In the genomic region with DNA sequence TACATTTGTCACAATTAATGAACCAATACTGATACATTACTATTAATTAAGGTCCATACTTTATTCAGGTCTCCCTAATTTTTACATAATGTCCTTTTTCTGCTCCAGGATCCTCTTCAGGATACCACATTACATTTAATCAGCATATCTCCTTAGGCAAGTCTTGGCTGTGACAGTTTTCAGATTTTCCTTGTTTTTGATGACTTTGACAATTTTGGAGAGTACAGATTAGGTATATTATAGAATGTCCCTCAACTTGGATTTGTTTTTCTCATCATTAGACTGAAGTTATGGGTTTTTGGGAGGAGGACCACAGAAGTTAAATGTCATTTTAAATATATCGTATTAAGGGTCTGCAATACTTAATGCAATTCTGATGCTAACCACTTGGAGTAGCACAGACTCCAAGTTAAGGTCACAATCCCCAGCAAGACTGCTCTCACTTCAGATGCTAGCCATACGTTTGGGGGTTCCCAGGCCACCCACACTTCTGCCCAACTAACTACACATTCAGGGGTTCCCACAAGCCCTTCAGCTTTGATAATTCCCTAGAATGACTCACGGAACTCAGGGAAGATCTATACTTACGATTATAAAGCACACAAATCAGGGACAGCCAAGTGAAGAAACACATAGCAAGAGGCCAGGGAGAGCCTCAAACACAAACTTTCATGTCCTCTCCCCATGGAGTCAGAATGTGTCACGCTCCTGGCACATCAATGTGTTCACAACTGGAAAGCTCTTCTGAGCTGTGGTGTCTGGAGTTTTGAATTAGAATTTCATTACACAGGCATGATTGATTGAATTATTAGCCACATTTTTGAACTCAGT, we compare ENCODE assay signal across 9 cellular contexts. TPM values are rescaled to one million over a fixed set of nuclear protein-coding genes. Genes with fewer than 3 reads are reported as not detected.
DNase-seq lines count a peak whose midpoint lies in the region; ATAC-seq, FAIRE-seq and TF ChIP-seq lines count a peak whose summit lies in the region.
"Had no signal": no experiment of that assay in that cellular context is flagged by ENCODE, and none has a peak within 500 bp of the region (broad histone marks: within the 10 kb centered on the region; RNA-seq: fewer than 3 reads in every experiment).

No MANE protein-coding gene starts in this region.

- H3K56ac ChIP-seq in mesendoderm (ENCODE audit: low read length) = no peak overlapping the region

- no peak overlapping the region for H4K5ac ChIP-seq in mesendoderm (ENCODE audit: low read length)

- no peak overlapping the region for H2BK15ac ChIP-seq in mesendoderm (replicated peaks; ENCODE audit: low read depth)

- no peak for FAIRE-seq in GM19239 (lab: Jason Lieb, UNC)

- H3K27ac ChIP-seq in mesendoderm (ENCODE audit: low read depth, low read length) (no peak overlapping the region), gastrocnemius medialis (no peak overlapping the region)

- H3K36me3 ChIP-seq in mesendoderm (ENCODE audit: control insufficient read depth, insufficient read depth, low read length) = no peaks in the 10 kb centered on the region
- no peaks in the 10 kb centered on the region for H3K36me3 ChIP-seq in gastrocnemius medialis

- no peak overlapping the region for H3K4me2 ChIP-seq in mesendoderm (ENCODE audit: low read length)

- intact Hi-C loops in left colon (cut with DNase I, micrococcal nuclease) = no loop called here
- intact Hi-C loops in gastrocnemius medialis (cut with DNase I; ENCODE audit: low total_unique reads) = no loop called here

- no peak for TF ChIP-seq POLR2A in gastrocnemius medialis (IDR thresholded peaks at IDR 0.05)

- no peaks in the 10 kb centered on the region for H3K79me2 ChIP-seq in mesendoderm (ENCODE audit: control insufficient read depth, insufficient read depth, low read length)

- DNase-seq in GM12865 (ENCODE audit: low read depth) (peak; percentile 37), astrocyte of the cerebellum (ENCODE audit: low read depth) (no peak), mesendoderm (peak; percentile 27), left colon (no peak), gastrocnemius medialis (no peak), GM19239 (ENCODE audit: insufficient read length, low spot score) (no peak)

- H3K79me1 ChIP-seq in mesendoderm (ENCODE audit: low read length) = no peaks in the 10 kb centered on the region

- TF ChIP-seq CTCF in GM12865 (IDR thresholded peaks at IDR 0.05; ENCODE audit: insufficient read depth, low read depth, low read length, missing control alignments) (no peak), astrocyte of the cerebellum (IDR thresholded peaks at IDR 0.05; ENCODE audit: low read depth, low read length, missing control alignments) (peak; percentile 42), gastrocnemius medialis (IDR thresholded peaks at IDR 0.05 in 4 of 5, conservative IDR thresholded peaks at IDR 0.05 in 1 of 5) (no peak)

- H3K9ac ChIP-seq in mesendoderm (ENCODE audit: low read length) = no peak overlapping the region

- no peak overlapping the region for H3K4ac ChIP-seq in mesendoderm (ENCODE audit: low read depth, low read length)

- H3K9me3 ChIP-seq in gastrocnemius medialis = no peaks in the 10 kb centered on the region

- H3K27me3 ChIP-seq in mesendoderm (ENCODE audit: insufficient read depth, low read length, poor library complexity) = no peaks in the 10 kb centered on the region
- no peaks in the 10 kb centered on the region for H3K27me3 ChIP-seq in gastrocnemius medialis

- H4K8ac ChIP-seq in mesendoderm (ENCODE audit: low read depth, low read length) = no peak overlapping the region

- no peak overlapping the region for H3K18ac ChIP-seq in mesendoderm (ENCODE audit: low read length)

- H3K4me3 ChIP-seq in GM12865 (ENCODE audit: low read depth, low read length) = no peak overlapping the region
- no peak overlapping the region for H3K4me3 ChIP-seq in astrocyte of the cerebellum (ENCODE audit: low read depth, low read length)
- no peak overlapping the region for H3K4me3 ChIP-seq in mesendoderm (ENCODE audit: low read length)
- no peak overlapping the region for H3K4me3 ChIP-seq in gastrocnemius medialis

- in situ Hi-C loops in astrocyte of the cerebellum (cut with HindIII; ENCODE audit: low sequenced_read_pairs) = no loop called here
- in situ Hi-C loops in gastrocnemius medialis (cut with MboI; ENCODE audit: low sequenced_read_pairs in 4 of 4) = no loop called here

- H2BK5ac ChIP-seq in mesendoderm (ENCODE audit: low read length) = no peak overlapping the region

- no peak overlapping the region for H2BK120ac ChIP-seq in mesendoderm (ENCODE audit: low read depth, low read length)

- no peak overlapping the region for H2AK5ac ChIP-seq in mesendoderm (ENCODE audit: low read length)

- H3K23ac ChIP-seq in mesendoderm (ENCODE audit: low read length) = no peak overlapping the region

- H3K4me1 ChIP-seq in mesendoderm (ENCODE audit: control insufficient read depth, low read depth, low read length) (no peaks in the 10 kb centered on the region), gastrocnemius medialis (no peaks in the 10 kb centered on the region)

- no CpG with 5 or more reads among the region's 5 CpGs for WGBS in mesendoderm (ENCODE audit: extremely low coverage, insufficient coverage, low lambda C conversion rate)

- ATAC-seq in HG02943 (IDR thresholded peaks at IDR 0.05; ENCODE audit: low read depth, unreplicated experiment) = peak; percentile 63
- no peak for ATAC-seq in left colon
- no peak for ATAC-seq in HG02973 (IDR thresholded peaks at IDR 0.05; ENCODE audit: unreplicated experiment)
- ATAC-seq in gastrocnemius medialis = no peak

RNA-seq across cellular contexts. Expression of a gene that starts 17.0 kb away (rescaled TPM):
- 6.5 TPM for polyA plus RNA-seq in mesendoderm (2013, experiment 1 of 2)
- 6.4 TPM for polyA plus RNA-seq in mesendoderm (2013, experiment 2 of 2)
- total RNA-seq in left colon (10 to 100 TPM; 12.3 to 13.5 TPM), gastrocnemius medialis (10 to 100 TPM in 1 of 4 donors, 1 to 10 TPM in 3; 4.5 to 12.3 (median 7.7) TPM)

RNA-seq across cellular contexts. Expression of a gene that starts 56.3 kb away (rescaled TPM):
- polyA plus RNA-seq in mesendoderm (2013, experiment 1 of 2) = not detected
- not detected for polyA plus RNA-seq in mesendoderm (2013, experiment 2 of 2)
- total RNA-seq in left colon (not detected), gastrocnemius medialis (not detected)
- total RNA-seq: omental fat pad had no signal

Comparison
In these comparisons a context has a peak if more than half of its experiments do, and no peak if none do; other contexts are left out.
1. DNase-seq: peak in GM12865 (single experiment) and mesendoderm (single experiment); none in astrocyte of the cerebellum (single experiment), left colon (0 of 2), gastrocnemius medialis (0 of 2) and GM19239 (single experiment).